8 cellular contexts compared by ENCODE assay signal in genomic region chr5:139342423-139342723, GRCh38. TPM values are rescaled to one million over a fixed set of nuclear protein-coding genes. Genes with fewer than 3 reads are reported as not detected.
A peak's percentile ranks its signal among the peaks of the same experiment; 100 is the strongest.
DNase-seq lines count a peak whose midpoint lies in the region; ATAC-seq, FAIRE-seq and TF ChIP-seq lines count a peak whose summit lies in the region.

No MANE protein-coding gene starts in this region.

- H3K27ac ChIP-seq in kidney (ENCODE audit: low read depth in 2 of 2, low read length in 2 of 2) = peak overlapping the region; percentile 98 to 99
- peak overlapping the region; percentile 95 to 97 for H3K27ac ChIP-seq in thoracic aorta

- H3K27me3 ChIP-seq in thoracic aorta (replicated peaks; ENCODE audit: insufficient read depth) = no peaks in the 10 kb centered on the region

- H3K9ac ChIP-seq in kidney (ENCODE audit: low read length in 2 of 2) = peak overlapping the region; percentile 94 to 99

- FAIRE-seq in kidney (lab: Jason Lieb, UNC) = no peak

- peaks cover 7 to 13% of the 10 kb centered on the region in 2 donors for H3K4me1 ChIP-seq in kidney (ENCODE audit: control insufficient read depth in 1 of 2, insufficient read depth in 1 of 2, low read depth in 1 of 2, low read length in 2 of 2)
- peaks cover 17 to 32% of the 10 kb centered on the region in 2 donors for H3K4me1 ChIP-seq in thoracic aorta (ENCODE audit: control insufficient read depth in 1 of 2, low read depth in 2 of 2)

- TF ChIP-seq CTCF in kidney (IDR thresholded peaks at IDR 0.05; ENCODE audit: borderline replicate concordance, extremely low read depth, insufficient read depth) (no peak), thoracic aorta (IDR thresholded peaks at IDR 0.05) (no peak)

- H3K4me3 ChIP-seq in kidney (ENCODE audit: low read length in 2 of 2) (peak overlapping the region; percentile 90 to 99), thoracic aorta (peak overlapping the region; percentile 91)

- intact Hi-C loops in kidney (cut with DNase I) = no loop called here
- intact Hi-C loops in sciatic nerve (cut with DNase I) = loop anchor here (5.0 kb wide), 1 partner anchor 50 kb away; the partner anchor contains the start of gene MATR3

- no peaks in the 10 kb centered on the region for H3K9me3 ChIP-seq in kidney (ENCODE audit: control insufficient read depth in 1 of 2, low read length in 2 of 2)
- H3K9me3 ChIP-seq in thoracic aorta = no peaks in the 10 kb centered on the region

- no peaks in the 10 kb centered on the region for H3K36me3 ChIP-seq in kidney (ENCODE audit: control insufficient read depth in 1 of 2, insufficient read depth in 2 of 2, low read length in 2 of 2)
- no peaks in the 10 kb centered on the region for H3K36me3 ChIP-seq in thoracic aorta

- peak; percentile 34 for ATAC-seq in GM18517 (IDR thresholded peaks at IDR 0.05; ENCODE audit: unreplicated experiment)
- peak; percentile 46 for ATAC-seq in HG03025 (IDR thresholded peaks at IDR 0.05; ENCODE audit: low FRiP score, unreplicated experiment)
- no peak for ATAC-seq in thoracic aorta (ENCODE audit: insufficient number of reproducible peaks, low FRiP score, low read depth)
- no peak for ATAC-seq in HG02588 (IDR thresholded peaks at IDR 0.05; ENCODE audit: unreplicated experiment)
- no peak for ATAC-seq in sciatic nerve

- peak; percentile 74 for DNase-seq in activated gamma-delta T cell treated with Interleukin-2 at 50 U/mL for 16 hours
- no peak for DNase-seq in kidney
- DNase-seq in thoracic aorta (ENCODE audit: low spot score) = no peak
- DNase-seq in NCI-H2196 treated with DMSO at 0.1 percent for 48 hours (lab: John Stamatoyannopoulos, UW; ENCODE audit: unreplicated experiment) = no peak
- no peak for DNase-seq in sciatic nerve (ENCODE audit: low spot score)

RNA-seq across cellular contexts. Expression of gene PAIP2, which starts 0.7 kb away (rescaled TPM):
- 68.0 TPM for total RNA-seq in kidney
- polyA plus RNA-seq in kidney (ENCODE audit: insufficient read depth, low read depth, low replicate concordance) = 121 TPM
- total RNA-seq in thoracic aorta = 10 to 100 TPM; 53.9 to 65.6 TPM
- 92.2 TPM for total RNA-seq in sciatic nerve

RNA-seq across cellular contexts. Expression of gene SLC23A1, which starts 40.7 kb away (rescaled TPM):
- 3.5 TPM for total RNA-seq in kidney
- 31.9 TPM for polyA plus RNA-seq in kidney (ENCODE audit: insufficient read depth, low read depth, low replicate concordance)
- not detected for total RNA-seq in thoracic aorta
- total RNA-seq in sciatic nerve = not detected

RNA-seq across cellular contexts. Expression of gene MZB1, which starts 47.3 kb away (rescaled TPM):
- total RNA-seq in kidney (49.6 TPM), thoracic aorta (not detected), sciatic nerve (0.71 TPM)
- 1.2 TPM for polyA plus RNA-seq in kidney (ENCODE audit: insufficient read depth, low read depth, low replicate concordance)

RNA-seq across cellular contexts. Expression of gene MATR3, which starts 48.8 kb away (rescaled TPM):
- total RNA-seq in kidney (215 TPM), thoracic aorta (100 to 1,000 TPM; 194 to 264 TPM), sciatic nerve (208 TPM)
- polyA plus RNA-seq in kidney (ENCODE audit: insufficient read depth, low read depth, low replicate concordance) = 124 TPM

RNA-seq across cellular contexts. Expression of gene PROB1, which starts 52.5 kb away (rescaled TPM):
- total RNA-seq in kidney = 3.8 TPM
- 1.5 TPM for polyA plus RNA-seq in kidney (ENCODE audit: insufficient read depth, low read depth, low replicate concordance)
- total RNA-seq in thoracic aorta = 1 to 10 TPM; 1.9 to 4.9 TPM
- total RNA-seq in sciatic nerve = 1.6 TPM

Comparison
In these comparisons a context has a peak if more than half of its experiments do, and no peak if none do; other contexts are left out.
1. ATAC-seq: peak in GM18517 (single experiment) and HG03025 (single experiment); none in thoracic aorta (single experiment), HG02588 (single experiment) and sciatic nerve (single experiment).
2. RNA of gene MZB1, which starts 47.3 kb away (total RNA-seq): 49.6 TPM in kidney (single experiment); 0.71 TPM in sciatic nerve (single experiment) and not detected in thoracic aorta; every median in the first group is over 10 times any median in the second.